In the genomic region with DNA sequence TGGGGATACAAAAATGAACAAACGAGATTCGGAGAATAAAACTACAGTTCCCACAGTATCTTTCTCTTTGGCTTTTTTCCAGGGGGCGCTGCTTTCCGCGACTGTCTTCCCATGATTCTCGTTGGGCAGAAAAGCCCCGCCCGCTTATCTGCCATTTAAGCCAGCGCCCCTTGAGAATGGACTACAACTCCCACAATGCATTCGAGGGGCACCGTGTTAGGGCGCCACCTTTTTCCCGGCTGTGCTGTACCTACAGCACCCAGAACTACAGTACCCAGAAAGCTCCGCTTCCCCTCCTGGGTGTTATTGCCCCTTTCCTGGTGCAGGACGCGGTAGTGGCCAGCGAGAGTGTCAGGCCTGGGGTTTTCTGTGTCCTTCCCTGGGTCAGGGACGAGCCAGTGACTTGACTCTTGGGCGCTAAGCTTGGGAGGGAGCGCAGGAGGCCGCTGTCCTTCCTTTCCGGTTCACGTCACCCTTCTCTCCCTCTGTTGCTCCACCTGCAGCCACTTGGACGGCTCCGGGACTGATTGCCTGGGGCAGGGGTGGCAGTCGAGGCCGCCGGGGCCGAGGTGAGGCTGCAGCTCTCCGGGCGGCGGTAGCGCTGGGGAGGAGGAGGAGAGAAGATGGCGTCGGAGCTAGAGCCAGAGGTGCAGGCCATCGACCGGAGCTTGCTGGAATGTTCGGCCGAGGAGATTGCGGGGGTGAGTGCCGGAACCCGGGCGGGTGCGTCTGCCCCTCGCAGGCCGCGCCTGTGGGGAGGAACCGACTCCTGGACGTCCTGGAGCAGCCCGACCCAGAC, we compare ENCODE assay signal across 1 cellular context.
TF ChIP-seq lines count a peak whose summit lies in the region.

A gene (plus strand): TSS at position 333 of the 799 bp plus-strand sequence. CDS start 291 bp downstream, at position 624.

TF ChIP-seq in K562, 482 proteins besides CTCF, POLR2A, EP300 and RAD21 (continued from another document and continues in another):
- TF ChIP-seq, protein P1, sequence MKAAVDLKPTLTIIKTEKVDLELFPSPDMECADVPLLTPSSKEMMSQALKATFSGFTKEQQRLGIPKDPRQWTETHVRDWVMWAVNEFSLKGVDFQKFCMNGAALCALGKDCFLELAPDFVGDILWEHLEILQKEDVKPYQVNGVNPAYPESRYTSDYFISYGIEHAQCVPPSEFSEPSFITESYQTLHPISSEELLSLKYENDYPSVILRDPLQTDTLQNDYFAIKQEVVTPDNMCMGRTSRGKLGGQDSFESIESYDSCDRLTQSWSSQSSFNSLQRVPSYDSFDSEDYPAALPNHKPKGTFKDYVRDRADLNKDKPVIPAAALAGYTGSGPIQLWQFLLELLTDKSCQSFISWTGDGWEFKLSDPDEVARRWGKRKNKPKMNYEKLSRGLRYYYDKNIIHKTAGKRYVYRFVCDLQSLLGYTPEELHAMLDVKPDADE (conservative IDR thresholded peaks at IDR 0.05; ENCODE audit: control insufficient read depth, low read depth, low read length): peak; percentile 100
- TF ChIP-seq, protein P2, sequence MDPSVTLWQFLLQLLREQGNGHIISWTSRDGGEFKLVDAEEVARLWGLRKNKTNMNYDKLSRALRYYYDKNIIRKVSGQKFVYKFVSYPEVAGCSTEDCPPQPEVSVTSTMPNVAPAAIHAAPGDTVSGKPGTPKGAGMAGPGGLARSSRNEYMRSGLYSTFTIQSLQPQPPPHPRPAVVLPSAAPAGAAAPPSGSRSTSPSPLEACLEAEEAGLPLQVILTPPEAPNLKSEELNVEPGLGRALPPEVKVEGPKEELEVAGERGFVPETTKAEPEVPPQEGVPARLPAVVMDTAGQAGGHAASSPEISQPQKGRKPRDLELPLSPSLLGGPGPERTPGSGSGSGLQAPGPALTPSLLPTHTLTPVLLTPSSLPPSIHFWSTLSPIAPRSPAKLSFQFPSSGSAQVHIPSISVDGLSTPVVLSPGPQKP (CRISPR knock-in tag; IDR thresholded peaks at IDR 0.05): 0 out of 2 replicates have a peak, but pooled peaks have one; percentile 39
- TF ChIP-seq KAT7 (CRISPR knock-in tag; IDR thresholded peaks at IDR 0.05; ENCODE audit: borderline replicate concordance) (peak; percentile 99; the same call in 1 of the 2 replicates), KLF1 (tag; IDR thresholded peaks at IDR 0.05) (peak; percentile 74), TAF9B (IDR thresholded peaks at IDR 0.05; ENCODE audit: partially characterized antibody) (peak; percentile 80), L3MBTL2 (IDR thresholded peaks at IDR 0.05) (peak; percentile 71; the same call in 1 of the 2 replicates), BRD9 (IDR thresholded peaks at IDR 0.05; ENCODE audit: low read depth, partially characterized antibody) (peak; percentile 70), ATF7 (IDR thresholded peaks at IDR 0.05) (peak; percentile 96), CCNT2 (IDR thresholded peaks at IDR 0.05; ENCODE audit: borderline replicate concordance, extremely low read depth, insufficient read length, low read depth, low read length) (peak; percentile 44), ZNF282 (CRISPR knock-in tag; IDR thresholded peaks at IDR 0.05) (0 out of 2 replicates have a peak, but pooled peaks have one; percentile 82), KAT2B (IDR thresholded peaks at IDR 0.05; ENCODE audit: low read depth, low read length) (peak; percentile 87), RBM15 (IDR thresholded peaks at IDR 0.05; ENCODE audit: insufficient read depth, low read length) (no peak), HMGN3 (IDR thresholded peaks at IDR 0.05; ENCODE audit: borderline replicate concordance, extremely low read depth, insufficient read length, low read depth, low read length) (peak; percentile 60), WHSC1 (IDR thresholded peaks at IDR 0.05; ENCODE audit: low read length) (no peak), RBM14 (IDR thresholded peaks at IDR 0.05; ENCODE audit: borderline replicate concordance, insufficient read depth, low read depth, low read length) (0 out of 2 replicates have a peak, but pooled peaks have one; percentile 73), MTA2 (IDR thresholded peaks at IDR 0.05; ENCODE audit: low read depth) (no peak), ZNF24 (IDR thresholded peaks at IDR 0.05) (0 out of 2 replicates have a peak, but pooled peaks have one; percentile 30), ZNF174 (CRISPR knock-in tag; IDR thresholded peaks at IDR 0.05) (no peak), ZNF589 (CRISPR knock-in tag; IDR thresholded peaks at IDR 0.05; ENCODE audit: low read depth) (0 out of 2 replicates have a peak, but pooled peaks have one; percentile 66), ARNT (IDR thresholded peaks at IDR 0.05) (peak in 1 of 2 experiments; percentile 95), SRSF1 (IDR thresholded peaks at IDR 0.05; ENCODE audit: low read depth, low read length) (peak; percentile 68; the same call in 1 of the 2 replicates), ZEB2 (IDR thresholded peaks at IDR 0.05) (peak; percentile 39; the same call in 1 of the 2 replicates), U2AF1 (optimal IDR thresholded peaks at IDR 0.05; ENCODE audit: low read depth, low read length) (no peak), TAF7 (tag; IDR thresholded peaks at IDR 0.05) (peak; percentile 77), SMARCA5 (IDR thresholded peaks at IDR 0.05) (0 out of 2 replicates have a peak, but pooled peaks have one; percentile 63), TCF3 (CRISPR knock-in tag; IDR thresholded peaks at IDR 0.05) (peak; percentile 45; the same call in 1 of the 2 replicates), POU5F1 (IDR thresholded peaks at IDR 0.05; ENCODE audit: borderline replicate concordance, low read depth, low read length, partially characterized antibody) (peak; percentile 83), BCOR (IDR thresholded peaks at IDR 0.05) (peak; percentile 52), MYNN (IDR thresholded peaks at IDR 0.05) (peak; percentile 61), MYNN (CRISPR knock-in tag; IDR thresholded peaks at IDR 0.05) (no peak), DIDO1 (tag; IDR thresholded peaks at IDR 0.05; ENCODE audit: low read depth) (peak; percentile 69; the same call in 1 of the 2 replicates), DNMT1 (IDR thresholded peaks at IDR 0.05) (no peak)
- TF ChIP-seq, protein P3, sequence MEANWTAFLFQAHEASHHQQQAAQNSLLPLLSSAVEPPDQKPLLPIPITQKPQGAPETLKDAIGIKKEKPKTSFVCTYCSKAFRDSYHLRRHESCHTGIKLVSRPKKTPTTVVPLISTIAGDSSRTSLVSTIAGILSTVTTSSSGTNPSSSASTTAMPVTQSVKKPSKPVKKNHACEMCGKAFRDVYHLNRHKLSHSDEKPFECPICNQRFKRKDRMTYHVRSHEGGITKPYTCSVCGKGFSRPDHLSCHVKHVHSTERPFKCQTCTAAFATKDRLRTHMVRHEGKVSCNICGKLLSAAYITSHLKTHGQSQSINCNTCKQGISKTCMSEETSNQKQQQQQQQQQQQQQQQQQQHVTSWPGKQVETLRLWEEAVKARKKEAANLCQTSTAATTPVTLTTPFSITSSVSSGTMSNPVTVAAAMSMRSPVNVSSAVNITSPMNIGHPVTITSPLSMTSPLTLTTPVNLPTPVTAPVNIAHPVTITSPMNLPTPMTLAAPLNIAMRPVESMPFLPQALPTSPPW (CRISPR knock-in tag; IDR thresholded peaks at IDR 0.05): peak; percentile 96
- TF ChIP-seq, protein P4, sequence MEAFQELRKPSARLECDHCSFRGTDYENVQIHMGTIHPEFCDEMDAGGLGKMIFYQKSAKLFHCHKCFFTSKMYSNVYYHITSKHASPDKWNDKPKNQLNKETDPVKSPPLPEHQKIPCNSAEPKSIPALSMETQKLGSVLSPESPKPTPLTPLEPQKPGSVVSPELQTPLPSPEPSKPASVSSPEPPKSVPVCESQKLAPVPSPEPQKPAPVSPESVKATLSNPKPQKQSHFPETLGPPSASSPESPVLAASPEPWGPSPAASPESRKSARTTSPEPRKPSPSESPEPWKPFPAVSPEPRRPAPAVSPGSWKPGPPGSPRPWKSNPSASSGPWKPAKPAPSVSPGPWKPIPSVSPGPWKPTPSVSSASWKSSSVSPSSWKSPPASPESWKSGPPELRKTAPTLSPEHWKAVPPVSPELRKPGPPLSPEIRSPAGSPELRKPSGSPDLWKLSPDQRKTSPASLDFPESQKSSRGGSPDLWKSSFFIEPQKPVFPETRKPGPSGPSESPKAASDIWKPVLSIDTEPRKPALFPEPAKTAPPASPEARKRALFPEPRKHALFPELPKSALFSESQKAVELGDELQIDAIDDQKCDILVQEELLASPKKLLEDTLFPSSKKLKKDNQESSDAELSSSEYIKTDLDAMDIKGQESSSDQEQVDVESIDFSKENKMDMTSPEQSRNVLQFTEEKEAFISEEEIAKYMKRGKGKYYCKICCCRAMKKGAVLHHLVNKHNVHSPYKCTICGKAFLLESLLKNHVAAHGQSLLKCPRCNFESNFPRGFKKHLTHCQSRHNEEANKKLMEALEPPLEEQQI (IDR thresholded peaks at IDR 0.05): no peak
- TF ChIP-seq, protein P5, sequence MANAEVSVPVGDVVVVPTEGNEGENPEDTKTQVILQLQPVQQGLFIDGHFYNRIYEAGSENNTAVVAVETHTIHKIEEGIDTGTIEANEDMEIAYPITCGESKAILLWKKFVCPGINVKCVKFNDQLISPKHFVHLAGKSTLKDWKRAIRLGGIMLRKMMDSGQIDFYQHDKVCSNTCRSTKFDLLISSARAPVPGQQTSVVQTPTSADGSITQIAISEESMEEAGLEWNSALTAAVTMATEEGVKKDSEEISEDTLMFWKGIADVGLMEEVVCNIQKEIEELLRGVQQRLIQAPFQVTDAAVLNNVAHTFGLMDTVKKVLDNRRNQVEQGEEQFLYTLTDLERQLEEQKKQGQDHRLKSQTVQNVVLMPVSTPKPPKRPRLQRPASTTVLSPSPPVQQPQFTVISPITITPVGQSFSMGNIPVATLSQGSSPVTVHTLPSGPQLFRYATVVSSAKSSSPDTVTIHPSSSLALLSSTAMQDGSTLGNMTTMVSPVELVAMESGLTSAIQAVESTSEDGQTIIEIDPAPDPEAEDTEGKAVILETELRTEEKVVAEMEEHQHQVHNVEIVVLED (CRISPR knock-in tag; IDR thresholded peaks at IDR 0.05): peak; percentile 55
- TF ChIP-seq, protein P6, sequence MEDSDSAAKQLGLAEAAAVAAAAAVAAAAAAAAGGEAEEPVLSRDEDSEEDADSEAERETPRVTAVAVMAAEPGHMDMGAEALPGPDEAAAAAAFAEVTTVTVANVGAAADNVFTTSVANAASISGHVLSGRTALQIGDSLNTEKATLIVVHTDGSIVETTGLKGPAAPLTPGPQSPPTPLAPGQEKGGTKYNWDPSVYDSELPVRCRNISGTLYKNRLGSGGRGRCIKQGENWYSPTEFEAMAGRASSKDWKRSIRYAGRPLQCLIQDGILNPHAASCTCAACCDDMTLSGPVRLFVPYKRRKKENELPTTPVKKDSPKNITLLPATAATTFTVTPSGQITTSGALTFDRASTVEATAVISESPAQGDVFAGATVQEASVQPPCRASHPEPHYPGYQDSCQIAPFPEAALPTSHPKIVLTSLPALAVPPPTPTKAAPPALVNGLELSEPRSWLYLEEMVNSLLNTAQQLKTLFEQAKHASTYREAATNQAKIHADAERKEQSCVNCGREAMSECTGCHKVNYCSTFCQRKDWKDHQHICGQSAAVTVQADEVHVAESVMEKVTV (CRISPR knock-in tag; IDR thresholded peaks at IDR 0.05): no peak
- TF ChIP-seq, protein P7, sequence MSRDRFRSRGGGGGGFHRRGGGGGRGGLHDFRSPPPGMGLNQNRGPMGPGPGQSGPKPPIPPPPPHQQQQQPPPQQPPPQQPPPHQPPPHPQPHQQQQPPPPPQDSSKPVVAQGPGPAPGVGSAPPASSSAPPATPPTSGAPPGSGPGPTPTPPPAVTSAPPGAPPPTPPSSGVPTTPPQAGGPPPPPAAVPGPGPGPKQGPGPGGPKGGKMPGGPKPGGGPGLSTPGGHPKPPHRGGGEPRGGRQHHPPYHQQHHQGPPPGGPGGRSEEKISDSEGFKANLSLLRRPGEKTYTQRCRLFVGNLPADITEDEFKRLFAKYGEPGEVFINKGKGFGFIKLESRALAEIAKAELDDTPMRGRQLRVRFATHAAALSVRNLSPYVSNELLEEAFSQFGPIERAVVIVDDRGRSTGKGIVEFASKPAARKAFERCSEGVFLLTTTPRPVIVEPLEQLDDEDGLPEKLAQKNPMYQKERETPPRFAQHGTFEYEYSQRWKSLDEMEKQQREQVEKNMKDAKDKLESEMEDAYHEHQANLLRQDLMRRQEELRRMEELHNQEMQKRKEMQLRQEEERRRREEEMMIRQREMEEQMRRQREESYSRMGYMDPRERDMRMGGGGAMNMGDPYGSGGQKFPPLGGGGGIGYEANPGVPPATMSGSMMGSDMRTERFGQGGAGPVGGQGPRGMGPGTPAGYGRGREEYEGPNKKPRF (IDR thresholded peaks at IDR 0.05; ENCODE audit: low read depth, low read length): no peak
- TF ChIP-seq, protein P8, sequence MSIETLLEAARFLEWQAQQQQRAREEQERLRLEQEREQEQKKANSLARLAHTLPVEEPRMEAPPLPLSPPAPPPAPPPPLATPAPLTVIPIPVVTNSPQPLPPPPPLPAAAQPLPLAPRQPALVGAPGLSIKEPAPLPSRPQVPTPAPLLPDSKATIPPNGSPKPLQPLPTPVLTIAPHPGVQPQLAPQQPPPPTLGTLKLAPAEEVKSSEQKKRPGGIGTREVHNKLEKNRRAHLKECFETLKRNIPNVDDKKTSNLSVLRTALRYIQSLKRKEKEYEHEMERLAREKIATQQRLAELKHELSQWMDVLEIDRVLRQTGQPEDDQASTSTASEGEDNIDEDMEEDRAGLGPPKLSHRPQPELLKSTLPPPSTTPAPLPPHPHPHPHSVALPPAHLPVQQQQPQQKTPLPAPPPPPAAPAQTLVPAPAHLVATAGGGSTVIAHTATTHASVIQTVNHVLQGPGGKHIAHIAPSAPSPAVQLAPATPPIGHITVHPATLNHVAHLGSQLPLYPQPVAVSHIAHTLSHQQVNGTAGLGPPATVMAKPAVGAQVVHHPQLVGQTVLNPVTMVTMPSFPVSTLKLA (conservative IDR thresholded peaks at IDR 0.05): peak; percentile 74 to 92
- TF ChIP-seq, protein P9, sequence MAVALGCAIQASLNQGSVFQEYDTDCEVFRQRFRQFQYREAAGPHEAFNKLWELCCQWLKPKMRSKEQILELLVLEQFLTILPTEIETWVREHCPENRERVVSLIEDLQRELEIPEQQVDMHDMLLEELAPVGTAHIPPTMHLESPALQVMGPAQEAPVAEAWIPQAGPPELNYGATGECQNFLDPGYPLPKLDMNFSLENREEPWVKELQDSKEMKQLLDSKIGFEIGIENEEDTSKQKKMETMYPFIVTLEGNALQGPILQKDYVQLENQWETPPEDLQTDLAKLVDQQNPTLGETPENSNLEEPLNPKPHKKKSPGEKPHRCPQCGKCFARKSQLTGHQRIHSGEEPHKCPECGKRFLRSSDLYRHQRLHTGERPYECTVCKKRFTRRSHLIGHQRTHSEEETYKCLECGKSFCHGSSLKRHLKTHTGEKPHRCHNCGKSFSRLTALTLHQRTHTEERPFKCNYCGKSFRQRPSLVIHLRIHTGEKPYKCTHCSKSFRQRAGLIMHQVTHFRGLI (CRISPR knock-in tag; IDR thresholded peaks at IDR 0.05): no peak
- TF ChIP-seq, protein P10, sequence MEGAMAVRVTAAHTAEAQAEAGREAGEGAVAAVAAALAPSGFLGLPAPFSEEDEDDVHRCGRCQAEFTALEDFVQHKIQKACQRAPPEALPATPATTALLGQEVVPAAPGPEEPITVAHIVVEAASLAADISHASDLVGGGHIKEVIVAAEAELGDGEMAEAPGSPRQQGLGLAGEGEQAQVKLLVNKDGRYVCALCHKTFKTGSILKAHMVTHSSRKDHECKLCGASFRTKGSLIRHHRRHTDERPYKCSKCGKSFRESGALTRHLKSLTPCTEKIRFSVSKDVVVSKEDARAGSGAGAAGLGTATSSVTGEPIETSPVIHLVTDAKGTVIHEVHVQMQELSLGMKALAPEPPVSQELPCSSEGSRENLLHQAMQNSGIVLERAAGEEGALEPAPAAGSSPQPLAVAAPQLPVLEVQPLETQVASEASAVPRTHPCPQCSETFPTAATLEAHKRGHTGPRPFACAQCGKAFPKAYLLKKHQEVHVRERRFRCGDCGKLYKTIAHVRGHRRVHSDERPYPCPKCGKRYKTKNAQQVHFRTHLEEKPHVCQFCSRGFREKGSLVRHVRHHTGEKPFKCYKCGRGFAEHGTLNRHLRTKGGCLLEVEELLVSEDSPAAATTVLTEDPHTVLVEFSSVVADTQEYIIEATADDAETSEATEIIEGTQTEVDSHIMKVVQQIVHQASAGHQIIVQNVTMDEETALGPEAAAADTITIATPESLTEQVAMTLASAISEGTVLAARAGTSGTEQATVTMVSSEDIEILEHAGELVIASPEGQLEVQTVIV (CRISPR knock-in tag; IDR thresholded peaks at IDR 0.05; ENCODE audit: borderline replicate concordance): peak; percentile 89
